ENCODE assay signal across 13 cellular contexts in the genomic region with DNA sequence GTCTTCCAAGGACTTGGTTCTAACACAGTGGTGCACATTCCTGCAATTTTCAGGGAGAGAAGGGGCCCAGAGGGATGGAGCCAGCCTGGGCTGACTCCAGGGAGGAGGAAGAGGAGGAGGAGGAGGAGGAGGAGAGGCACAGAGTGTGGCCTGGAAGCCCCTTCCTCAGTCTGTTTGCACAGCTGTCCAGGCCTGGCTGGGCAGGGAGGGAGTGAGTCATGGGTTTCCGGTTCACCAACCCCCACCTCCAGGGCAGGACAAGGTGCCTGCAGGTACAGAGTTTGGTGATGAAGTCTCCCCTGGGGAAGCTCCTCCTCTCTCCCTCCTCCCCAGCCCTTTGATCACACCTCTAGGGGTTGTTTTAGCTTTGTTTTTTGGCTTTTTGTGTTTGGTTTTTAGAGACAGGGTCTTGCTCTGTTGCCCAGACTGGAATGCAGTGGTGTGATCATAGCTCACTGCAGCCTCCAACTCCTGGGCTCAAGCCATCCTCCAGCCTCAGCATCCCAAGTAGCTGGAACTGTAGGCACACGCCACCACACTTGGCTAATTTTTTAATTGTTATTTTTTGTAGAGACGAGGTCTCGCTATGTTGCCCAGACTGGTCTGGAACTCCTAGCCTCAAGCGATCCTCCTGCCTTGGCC.
DNase-seq lines count a peak whose midpoint lies in the region; ATAC-seq, FAIRE-seq and TF ChIP-seq lines count a peak whose summit lies in the region.
"Had no signal": no experiment of that assay in that cellular context is flagged by ENCODE, and none has a peak within 500 bp of the region (broad histone marks: within the 10 kb centered on the region; RNA-seq: fewer than 3 reads in every experiment).

No MANE protein-coding gene starts in this region.

- H3K9ac ChIP-seq in DND-41 (ENCODE audit: low read depth, low read length): peak overlapping the region; percentile 78

- peaks cover 60% of the 10 kb centered on the region for H3K4me1 ChIP-seq in DND-41 (ENCODE audit: insufficient read depth, low read length)

- peaks cover 13% of the 10 kb centered on the region for H3K79me2 ChIP-seq in DND-41 (ENCODE audit: insufficient read depth, low read length)

- FAIRE-seq in frontal cortex (lab: Jason Lieb, UNC) (no peak), GM12892 (lab: Jason Lieb, UNC) (no peak)

- H3K27me3 Mint-ChIP-seq in WTC11 (ENCODE audit: low read depth): peaks cover 5% of the 10 kb centered on the region
- peaks cover 6% of the 10 kb centered on the region for H3K27me3 Mint-ChIP-seq in nephron progenitor cell (ENCODE audit: low read depth, poor library complexity)

- no peak overlapping the region for H3K4me3 ChIP-seq in DND-41 (ENCODE audit: low read depth in 1 of 2, low read length in 2 of 2)
- H3K4me3 ChIP-seq: tibial artery had no signal

- H3K36me3 Mint-ChIP-seq in WTC11 (0 out of 2 replicates have a peak, but pooled peaks cover 3% of the 10 kb centered on the region), nephron progenitor cell (ENCODE audit: low read depth) (no peaks in the 10 kb centered on the region)
- H3K36me3 Mint-ChIP-seq: T-cell had no signal

- no peaks in the 10 kb centered on the region for H4K20me1 ChIP-seq in DND-41 (ENCODE audit: insufficient read depth, low read length)

- POLR2A ChIA-PET in WTC11 (lab: Charles Lee): no interaction called here

- CTCF ChIA-PET in WTC11 (lab: Charles Lee): interaction anchor here (0.8 to 1.1 kb wide), 2 partner anchors 65 to 78 kb away, joined by 3 to 4 read pairs; a partner anchor contains a TSS

- DNase-seq in DND-41: peak; percentile 20
- no peak for DNase-seq in WTC11 (ENCODE audit: low spot score)
- DNase-seq in nephron progenitor cell: peak; percentile 36
- no peak for DNase-seq in frontal cortex (ENCODE audit: low spot score in 2 of 2)
- DNase-seq in pons (ENCODE audit: low spot score): no peak
- no peak for DNase-seq in GM12892 (ENCODE audit: insufficient read length)
- DNase-seq: activated CD4-positive, alpha-beta T cell treated with anti-CD3 and anti-CD28 coated beads for 48 hours; NCI-H1694 treated with DMSO at 0.1 percent for 48 hours; tibial artery had no signal

- H3K27me3 ChIP-seq in DND-41 (ENCODE audit: insufficient read depth, low read length, poor library complexity): no peaks in the 10 kb centered on the region
- H3K27me3 ChIP-seq: neutrophil had no signal

- TF ChIP-seq CTCF in DND-41 (IDR thresholded peaks at IDR 0.05; ENCODE audit: borderline replicate concordance, extremely low read depth, low read length, poor library complexity, severe bottlenecking): no peak
- no peak for TF ChIP-seq CTCF in WTC11 (IDR thresholded peaks at IDR 0.05)
- TF ChIP-seq CTCF in nephron progenitor cell (IDR thresholded peaks at IDR 0.05): no peak

- ATAC-seq in DND-41 (ENCODE audit: insufficient read depth, low read depth): no peak
- no peak for ATAC-seq in WTC11
- ATAC-seq: activated T-helper 17 cell treated with anti-CD3 and anti-CD28 coated beads, Interleukin-2, amount 50 U/mL, for 72 hours had no signal

- H3K4me3 Mint-ChIP-seq in WTC11 (no peak overlapping the region), nephron progenitor cell (no peak overlapping the region)
- H3K4me3 Mint-ChIP-seq: activated T-helper 17 cell treated with anti-CD3 and anti-CD28 coated beads, Interleukin-2, amount 50 U/mL, for 72 hours had no signal

- H3K9me3 Mint-ChIP-seq in WTC11 (0 out of 2 replicates have a peak, but pooled peaks cover 3% of the 10 kb centered on the region), nephron progenitor cell (no peaks in the 10 kb centered on the region)
- H3K9me3 Mint-ChIP-seq: activated T-helper 17 cell treated with anti-CD3 and anti-CD28 coated beads, Interleukin-2, amount 50 U/mL, for 72 hours; T-cell had no signal

- H3K27ac ChIP-seq in DND-41 (ENCODE audit: low read length): peak overlapping the region; percentile 94
- peak overlapping the region; percentile 97 for H3K27ac ChIP-seq in KOPT-K1 (ENCODE audit: low read depth, low read length, poor library complexity, severe bottlenecking)
- H3K27ac ChIP-seq: tibial artery had no signal

- no peak for TF ChIP-seq POLR2A in GM12892 (IDR thresholded peaks at IDR 0.05; ENCODE audit: low read depth, low read length)

- 0 out of 2 replicates have a peak overlapping the region, but pooled peaks have one; percentile 19 for H3K27ac Mint-ChIP-seq in WTC11
- H3K27ac Mint-ChIP-seq in nephron progenitor cell: peak overlapping the region; percentile 95
- H3K27ac Mint-ChIP-seq: activated T-helper 17 cell treated with anti-CD3 and anti-CD28 coated beads, Interleukin-2, amount 50 U/mL, for 72 hours had no signal

- peak overlapping the region; percentile 15; the same call in 1 of the 2 replicates for H3K4me2 ChIP-seq in DND-41 (ENCODE audit: insufficient read depth, low read length)

- H3K9me3 ChIP-seq in DND-41 (ENCODE audit: insufficient read depth, low read length, severe bottlenecking) (no peaks in the 10 kb centered on the region), KOPT-K1 (ENCODE audit: insufficient read depth, low read length, poor library complexity, severe bottlenecking) (no peaks in the 10 kb centered on the region)
- H3K9me3 ChIP-seq: neutrophil, tibial artery had no signal

- H3K4me1 Mint-ChIP-seq in WTC11 (peaks cover 32% of the 10 kb centered on the region), nephron progenitor cell (peaks cover 62% of the 10 kb centered on the region)

- H3K36me3 ChIP-seq in DND-41 (ENCODE audit: insufficient read depth, low read length) (no peaks in the 10 kb centered on the region), KOPT-K1 (ENCODE audit: insufficient read depth, low read length) (no peaks in the 10 kb centered on the region)
- H3K36me3 ChIP-seq: neutrophil, tibial artery had no signal

- H2AFZ ChIP-seq in DND-41 (ENCODE audit: low read depth, low read length): no peak overlapping the region

TF ChIP-seq in WTC11, 78 proteins besides CTCF, POLR2A, EP300 and RAD21:
- TF ChIP-seq NR3C1 (CRISPR knock-in tag; conservative IDR thresholded peaks at IDR 0.05; ENCODE audit: low read depth) (no peak), GRHL2 (CRISPR knock-in tag; IDR thresholded peaks at IDR 0.05; ENCODE audit: insufficient replicate concordance, severe bottlenecking) (no peak), ZNF121 (CRISPR knock-in tag; IDR thresholded peaks at IDR 0.05) (peak; percentile 30; the same call in 1 of the 2 replicates), TEAD4 (CRISPR knock-in tag; IDR thresholded peaks at IDR 0.05) (no peak), ZNF263 (CRISPR knock-in tag; IDR thresholded peaks at IDR 0.05; ENCODE audit: low read depth) (peak; percentile 85), ATF1 (CRISPR knock-in tag; IDR thresholded peaks at IDR 0.05) (no peak), KAT7 (CRISPR knock-in tag; IDR thresholded peaks at IDR 0.05; ENCODE audit: borderline replicate concordance) (no peak)
- TF ChIP-seq, protein P1, sequence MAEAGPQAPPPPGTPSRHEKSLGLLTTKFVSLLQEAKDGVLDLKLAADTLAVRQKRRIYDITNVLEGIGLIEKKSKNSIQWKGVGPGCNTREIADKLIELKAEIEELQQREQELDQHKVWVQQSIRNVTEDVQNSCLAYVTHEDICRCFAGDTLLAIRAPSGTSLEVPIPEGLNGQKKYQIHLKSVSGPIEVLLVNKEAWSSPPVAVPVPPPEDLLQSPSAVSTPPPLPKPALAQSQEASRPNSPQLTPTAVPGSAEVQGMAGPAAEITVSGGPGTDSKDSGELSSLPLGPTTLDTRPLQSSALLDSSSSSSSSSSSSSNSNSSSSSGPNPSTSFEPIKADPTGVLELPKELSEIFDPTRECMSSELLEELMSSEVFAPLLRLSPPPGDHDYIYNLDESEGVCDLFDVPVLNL (CRISPR knock-in tag; IDR thresholded peaks at IDR 0.05; ENCODE audit: borderline replicate concordance, low read depth): no peak
- TF ChIP-seq, protein P2, sequence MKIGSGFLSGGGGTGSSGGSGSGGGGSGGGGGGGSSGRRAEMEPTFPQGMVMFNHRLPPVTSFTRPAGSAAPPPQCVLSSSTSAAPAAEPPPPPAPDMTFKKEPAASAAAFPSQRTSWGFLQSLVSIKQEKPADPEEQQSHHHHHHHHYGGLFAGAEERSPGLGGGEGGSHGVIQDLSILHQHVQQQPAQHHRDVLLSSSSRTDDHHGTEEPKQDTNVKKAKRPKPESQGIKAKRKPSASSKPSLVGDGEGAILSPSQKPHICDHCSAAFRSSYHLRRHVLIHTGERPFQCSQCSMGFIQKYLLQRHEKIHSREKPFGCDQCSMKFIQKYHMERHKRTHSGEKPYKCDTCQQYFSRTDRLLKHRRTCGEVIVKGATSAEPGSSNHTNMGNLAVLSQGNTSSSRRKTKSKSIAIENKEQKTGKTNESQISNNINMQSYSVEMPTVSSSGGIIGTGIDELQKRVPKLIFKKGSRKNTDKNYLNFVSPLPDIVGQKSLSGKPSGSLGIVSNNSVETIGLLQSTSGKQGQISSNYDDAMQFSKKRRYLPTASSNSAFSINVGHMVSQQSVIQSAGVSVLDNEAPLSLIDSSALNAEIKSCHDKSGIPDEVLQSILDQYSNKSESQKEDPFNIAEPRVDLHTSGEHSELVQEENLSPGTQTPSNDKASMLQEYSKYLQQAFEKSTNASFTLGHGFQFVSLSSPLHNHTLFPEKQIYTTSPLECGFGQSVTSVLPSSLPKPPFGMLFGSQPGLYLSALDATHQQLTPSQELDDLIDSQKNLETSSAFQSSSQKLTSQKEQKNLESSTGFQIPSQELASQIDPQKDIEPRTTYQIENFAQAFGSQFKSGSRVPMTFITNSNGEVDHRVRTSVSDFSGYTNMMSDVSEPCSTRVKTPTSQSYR (CRISPR knock-in tag; IDR thresholded peaks at IDR 0.05): no peak
- TF ChIP-seq, protein P3, sequence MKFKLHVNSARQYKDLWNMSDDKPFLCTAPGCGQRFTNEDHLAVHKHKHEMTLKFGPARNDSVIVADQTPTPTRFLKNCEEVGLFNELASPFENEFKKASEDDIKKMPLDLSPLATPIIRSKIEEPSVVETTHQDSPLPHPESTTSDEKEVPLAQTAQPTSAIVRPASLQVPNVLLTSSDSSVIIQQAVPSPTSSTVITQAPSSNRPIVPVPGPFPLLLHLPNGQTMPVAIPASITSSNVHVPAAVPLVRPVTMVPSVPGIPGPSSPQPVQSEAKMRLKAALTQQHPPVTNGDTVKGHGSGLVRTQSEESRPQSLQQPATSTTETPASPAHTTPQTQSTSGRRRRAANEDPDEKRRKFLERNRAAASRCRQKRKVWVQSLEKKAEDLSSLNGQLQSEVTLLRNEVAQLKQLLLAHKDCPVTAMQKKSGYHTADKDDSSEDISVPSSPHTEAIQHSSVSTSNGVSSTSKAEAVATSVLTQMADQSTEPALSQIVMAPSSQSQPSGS (CRISPR knock-in tag; IDR thresholded peaks at IDR 0.05; ENCODE audit: borderline replicate concordance, low read depth): no peak

Comparison
In these comparisons a context has a peak if more than half of its experiments do, and no peak if none do; other contexts are left out.
1. DNase-seq: peak in DND-41 (single experiment) and nephron progenitor cell (single experiment); none in WTC11 (single experiment), frontal cortex (0 of 2), pons (single experiment) and GM12892 (single experiment).